In the genomic region with DNA sequence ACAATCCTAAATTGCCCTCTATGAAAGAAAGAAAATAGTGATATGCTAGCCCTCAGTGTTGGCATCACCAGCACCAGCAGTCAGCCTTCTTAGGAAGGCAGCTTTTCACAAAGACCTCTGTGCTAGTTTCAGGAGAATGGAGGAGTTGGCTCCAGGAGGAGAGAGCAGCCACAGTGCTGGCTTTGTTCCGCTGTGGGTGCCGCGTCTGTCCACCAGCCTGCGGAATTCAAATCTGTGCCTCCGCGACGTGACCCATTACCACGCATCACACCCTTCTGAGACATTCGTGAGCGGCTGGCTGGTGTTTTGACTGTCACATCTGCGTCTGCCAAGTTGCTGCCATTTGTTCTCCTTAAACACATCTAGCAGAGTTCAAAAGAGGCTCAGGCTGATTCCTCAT, we compare ENCODE assay signal across 15 cellular contexts.
"Had no signal": no experiment of that assay in that cellular context is flagged by ENCODE, and none has a peak within 500 bp of the region (broad histone marks: within the 10 kb centered on the region; RNA-seq: fewer than 3 reads in every experiment).

No MANE protein-coding gene starts in this region.

- H3K4me1 ChIP-seq: foreskin keratinocyte, SJSA1 had no signal

- H3K27me3 ChIP-seq: foreskin keratinocyte, SJSA1, thyroid gland had no signal

- H3K27ac ChIP-seq: foreskin keratinocyte, lower lobe of right lung, SJSA1, skin epidermis, thyroid gland, WERI-Rb-1 had no signal

- H3K9me3 ChIP-seq: lower lobe of right lung, SJSA1, thyroid gland had no signal

- H3K36me3 ChIP-seq: thyroid gland, WERI-Rb-1 had no signal

- ATAC-seq: activated naive CD8-positive, alpha-beta T cell treated with anti-CD3 and anti-CD28 coated beads, Interleukin-2, amount 50 U/mL, for 24 hours; foreskin keratinocyte; lower lobe of right lung; naive thymus-derived CD8-positive, alpha-beta T cell; stimulated activated naive CD8-positive, alpha-beta T cell treated with anti-CD3 and anti-CD28 coated beads, Interleukin-15, amount 100 ng/mL, for 72 hours; T-cell had no signal

- H3K4me3 ChIP-seq: lower lobe of right lung, SJSA1, skin epidermis, thyroid gland had no signal

- DNase-seq: activated CD4-positive, alpha-beta T cell treated with anti-CD3 and anti-CD28 coated beads for 4 hours; activated naive CD4-positive, alpha-beta T cell treated with Interleukin-2 at 50 U/mL for 16 hours; activated naive CD8-positive, alpha-beta T cell treated with anti-CD3 and anti-CD28 coated beads, Interleukin-2, amount 50 U/mL, for 24 hours; foreskin keratinocyte; kidney glomerular epithelial cell; lower lobe of right lung; naive thymus-derived CD8-positive, alpha-beta T cell; stimulated activated CD4-positive, alpha-beta T cell treated with anti-CD3 and anti-CD28 coated beads, Interleukin-4, amount 100 ng/mL, for 4 hours; stimulated activated naive CD8-positive, alpha-beta T cell treated with anti-CD3 and anti-CD28 coated beads, Interleukin-15, amount 100 ng/mL, for 72 hours; T-cell; T1000; thyroid gland; WERI-Rb-1 had no signal
